32 cellular contexts compared by ENCODE assay signal in the genomic region with DNA sequence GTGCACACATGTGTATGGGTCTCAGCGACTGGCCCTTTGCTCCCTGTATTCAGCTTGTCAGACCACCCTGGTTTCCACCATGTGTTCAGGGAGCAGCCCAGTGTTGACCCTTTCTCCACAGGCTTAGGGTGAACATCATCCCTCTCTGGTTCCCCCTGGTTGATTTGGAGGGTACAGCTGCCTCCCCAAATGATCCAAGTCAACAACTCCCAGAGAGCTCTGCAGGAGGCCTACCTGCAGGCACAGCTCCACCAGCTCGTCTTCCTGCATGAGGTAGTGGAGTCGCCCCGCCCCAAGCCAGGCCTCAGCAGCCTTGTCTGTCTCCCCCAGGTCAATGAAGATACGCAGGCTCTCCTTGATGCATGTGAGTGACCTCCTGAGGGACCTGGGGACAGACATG. TPM values are rescaled to one million over a fixed set of nuclear protein-coding genes. Genes with fewer than 3 reads are reported as not detected.
"Had no signal": no experiment of that assay in that cellular context is flagged by ENCODE, and none has a peak within 500 bp of the region (broad histone marks: within the 10 kb centered on the region; RNA-seq: fewer than 3 reads in every experiment).

No MANE protein-coding gene starts in this region.

- H3K27ac ChIP-seq: brain microvascular endothelial cell, neural progenitor cell, parathyroid adenoma, psoas muscle, sigmoid colon, suprapubic skin, tibial artery, upper lobe of right lung, WERI-Rb-1 had no signal

- H3K4me2 ChIP-seq: neural progenitor cell had no signal

- H3K36me3 Mint-ChIP-seq: naive thymus-derived CD4-positive, alpha-beta T cell; neural progenitor cell; stimulated activated memory B cell treated with anti-CD40 and anti-IgM and Interleukin-4, amounts not matched to agents 10 μg/mL and 1 μg/mL and 100 μg/mL, for 72 hours had no signal

- H3K36me3 ChIP-seq: brain microvascular endothelial cell, neural progenitor cell, sigmoid colon, suprapubic skin, tibial artery, upper lobe of right lung, WERI-Rb-1 had no signal

- H3K4me1 ChIP-seq: neural progenitor cell, parathyroid adenoma, psoas muscle, suprapubic skin, tibial artery, upper lobe of right lung had no signal

- ATAC-seq: activated CD8-positive, alpha-beta T cell treated with anti-CD3 and anti-CD28 coated beads for 36 hours; activated T-cell treated with anti-CD3 and anti-CD28 coated beads, Interleukin-2, amount 50 U/mL, for 4 hours; activated T-helper 17 cell treated with anti-CD3 and anti-CD28 coated beads, Interleukin-2, amount 50 U/mL, for 72 hours; esophagus mucosa; left cardiac atrium; left ventricle myocardium superior; naive thymus-derived CD4-positive, alpha-beta T cell; psoas muscle; stimulated activated memory B cell treated with anti-CD40 and anti-IgM and Interleukin-4, amounts not matched to agents 10 μg/mL and 1 μg/mL and 100 μg/mL, for 72 hours; upper lobe of right lung had no signal

- FAIRE-seq: astrocyte, small intestine had no signal

- H3K27me3 ChIP-seq: brain microvascular endothelial cell, neural progenitor cell, sigmoid colon, suprapubic skin, tibial artery, upper lobe of right lung had no signal

- H3K79me2 ChIP-seq: parathyroid adenoma had no signal

- DNase-seq: activated CD4-positive, alpha-beta T cell treated with anti-CD3 and anti-CD28 coated beads, Interleukin-2, amount 50 U/mL, for 1 hour; activated CD4-positive, CD25-positive, alpha-beta regulatory T cell treated with anti-CD3 and anti-CD28 coated beads, Interleukin-2, amount 50 U/mL, for 72 hours; activated CD8-positive, alpha-beta T cell treated with anti-CD3 and anti-CD28 coated beads for 36 hours; activated gamma-delta T cell treated with Interleukin-2 at 50 U/mL for 16 hours; activated naive CD4-positive, alpha-beta T cell treated with anti-CD3 and anti-CD28 coated beads, Interleukin-2, amount 50 U/mL, for 16 hours; activated T-cell treated with anti-CD3 and anti-CD28 coated beads, Interleukin-2, amount 50 U/mL, for 4 hours; amniotic stem cell; brain microvascular endothelial cell; caudate nucleus; foreskin melanocyte; left cardiac atrium; left ventricle myocardium superior; midbrain; naive thymus-derived CD4-positive, alpha-beta T cell; occipital lobe; psoas muscle; sigmoid colon; small intestine; stimulated activated CD4-positive, alpha-beta T cell treated with anti-CD3 and anti-CD28 coated beads, Interleukin-4, amount 100 ng/mL, for 4 hours; stimulated activated CD8-positive, alpha-beta memory T cell treated with anti-CD3 and anti-CD28 coated beads, Interleukin-4, amount 100 ng/mL, for 48 hours; T-helper 9 cell; tibial artery; upper lobe of right lung; WERI-Rb-1 had no signal

- H3K9me3 Mint-ChIP-seq: activated CD8-positive, alpha-beta T cell treated with anti-CD3 and anti-CD28 coated beads for 36 hours; activated T-cell treated with anti-CD3 and anti-CD28 coated beads, Interleukin-2, amount 50 U/mL, for 4 hours; activated T-helper 17 cell treated with anti-CD3 and anti-CD28 coated beads, Interleukin-2, amount 50 U/mL, for 72 hours; naive thymus-derived CD4-positive, alpha-beta T cell; stimulated activated memory B cell treated with anti-CD40 and anti-IgM and Interleukin-4, amounts not matched to agents 10 μg/mL and 1 μg/mL and 100 μg/mL, for 72 hours; T-helper 1 cell treated with Interleukin-12 subunit alpha and Interleukin-12 subunit beta and Interleukin-4 antibody, amounts not matched to agents 30 μg/mL and 1 μg/mL, for 36 hours had no signal

- H3K4me3 Mint-ChIP-seq: activated CD8-positive, alpha-beta T cell treated with anti-CD3 and anti-CD28 coated beads for 36 hours; activated T-cell treated with anti-CD3 and anti-CD28 coated beads, Interleukin-2, amount 50 U/mL, for 4 hours; activated T-helper 17 cell treated with anti-CD3 and anti-CD28 coated beads, Interleukin-2, amount 50 U/mL, for 72 hours; naive thymus-derived CD4-positive, alpha-beta T cell; neural progenitor cell; stimulated activated memory B cell treated with anti-CD40 and anti-IgM and Interleukin-4, amounts not matched to agents 10 μg/mL and 1 μg/mL and 100 μg/mL, for 72 hours; T-helper 1 cell treated with Interleukin-12 subunit alpha and Interleukin-12 subunit beta and Interleukin-4 antibody, amounts not matched to agents 30 μg/mL and 1 μg/mL, for 36 hours had no signal

- H3K9me3 ChIP-seq: psoas muscle, sigmoid colon, suprapubic skin, tibial artery, upper lobe of right lung had no signal

- H2AFZ ChIP-seq: neural progenitor cell, parathyroid adenoma had no signal

- H3K27me3 Mint-ChIP-seq: activated CD8-positive, alpha-beta T cell treated with anti-CD3 and anti-CD28 coated beads for 36 hours; stimulated activated memory B cell treated with anti-CD40 and anti-IgM and Interleukin-4, amounts not matched to agents 10 μg/mL and 1 μg/mL and 100 μg/mL, for 72 hours had no signal

- H3K4me3 ChIP-seq: neural progenitor cell, psoas muscle, sigmoid colon, suprapubic skin, tibial artery, upper lobe of right lung had no signal

- H3K9ac ChIP-seq: neural progenitor cell, parathyroid adenoma had no signal

- H3K27ac Mint-ChIP-seq: activated CD8-positive, alpha-beta T cell treated with anti-CD3 and anti-CD28 coated beads for 36 hours; activated T-helper 17 cell treated with anti-CD3 and anti-CD28 coated beads, Interleukin-2, amount 50 U/mL, for 72 hours; naive thymus-derived CD4-positive, alpha-beta T cell; neural progenitor cell; stimulated activated memory B cell treated with anti-CD40 and anti-IgM and Interleukin-4, amounts not matched to agents 10 μg/mL and 1 μg/mL and 100 μg/mL, for 72 hours; T-helper 1 cell treated with Interleukin-12 subunit alpha and Interleukin-12 subunit beta and Interleukin-4 antibody, amounts not matched to agents 30 μg/mL and 1 μg/mL, for 36 hours had no signal

- H3K4me1 Mint-ChIP-seq: neural progenitor cell; stimulated activated memory B cell treated with anti-CD40 and anti-IgM and Interleukin-4, amounts not matched to agents 10 μg/mL and 1 μg/mL and 100 μg/mL, for 72 hours had no signal

RNA-seq across cellular contexts. Expression of gene SH3TC2, which starts 50.5 kb away (rescaled TPM):
- total RNA-seq: activated CD8-positive, alpha-beta T cell treated with anti-CD3 and anti-CD28 coated beads for 36 hours; activated T-cell treated with anti-CD3 and anti-CD28 coated beads, Interleukin-2, amount 50 U/mL, for 4 hours; activated T-helper 17 cell treated with anti-CD3 and anti-CD28 coated beads, Interleukin-2, amount 50 U/mL, for 72 hours had no signal
- polyA plus RNA-seq: naive thymus-derived CD4-positive, alpha-beta T cell had no signal
